12 cellular contexts compared by ENCODE assay signal in the genomic region with DNA sequence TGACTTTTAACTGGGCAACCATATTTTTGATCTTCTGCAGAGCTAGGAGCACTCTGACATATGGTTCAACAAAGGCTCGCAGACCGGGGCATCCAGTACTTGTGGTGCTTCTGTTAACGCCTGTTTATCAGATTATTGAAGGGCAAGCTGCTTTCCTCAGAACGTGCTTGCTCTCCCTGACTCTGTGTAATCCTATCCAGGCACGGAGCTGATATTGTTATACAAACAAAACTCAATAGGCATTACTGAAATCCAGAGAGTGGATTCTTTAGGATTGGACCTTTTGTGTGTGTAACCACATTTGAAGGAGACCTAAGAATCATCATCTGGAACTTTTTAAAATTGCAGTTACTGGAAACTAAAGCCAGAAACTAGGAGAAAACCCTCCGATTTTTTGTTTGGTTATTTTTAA.
DNase-seq lines count a peak whose midpoint lies in the region; ATAC-seq, FAIRE-seq and TF ChIP-seq lines count a peak whose summit lies in the region.
"Had no signal": no experiment of that assay in that cellular context is flagged by ENCODE, and none has a peak within 500 bp of the region (broad histone marks: within the 10 kb centered on the region; RNA-seq: fewer than 3 reads in every experiment).

No MANE protein-coding gene starts in this region.

- H3K36me3 Mint-ChIP-seq in activated CD4-positive, alpha-beta T cell treated with anti-CD3 and anti-CD28 coated beads, Interleukin-2, amount 10 ng/mL, durations not matched to agents 24 days and 14 days (ENCODE audit: low read depth), result no peaks in the 10 kb centered on the region

- H3K27me3 ChIP-seq in pancreas, result no peaks in the 10 kb centered on the region

- H3K9me3 Mint-ChIP-seq in activated CD4-positive, alpha-beta T cell treated with anti-CD3 and anti-CD28 coated beads, Interleukin-2, amount 10 ng/mL, durations not matched to agents 24 days and 14 days, result no peaks in the 10 kb centered on the region
- H3K9me3 Mint-ChIP-seq: activated T-helper 2 cell treated with anti-CD3 and anti-CD28 coated beads, Interferon-gamma antibody, Interleukin-2, Interleukin-4, amounts not matched to agents 10 μg/mL and 5 μg/mL and 100 μg/mL, durations not matched to agents 14 hours and 24 hours and 36 hours had no signal

- H3K4me1 ChIP-seq in pancreas, result peaks cover 0 to 28% (median 11%) of the 10 kb centered on the region in 3 donors

- intact Hi-C loops in pancreas (cut with DNase I), result no loop called here
- intact Hi-C loops in activated CD4-positive, alpha-beta T cell treated with anti-CD3 and anti-CD28 coated beads, Interleukin-2, amount 10 ng/mL, durations not matched to agents 24 days and 14 days (cut with micrococcal nuclease), result no loop called here

- FAIRE-seq in D721Med (lab: Jason Lieb, UNC), result peak; percentile 95
- FAIRE-seq in pancreas (lab: Jason Lieb, UNC), result peak; percentile 41

- H3K4me1 Mint-ChIP-seq in activated CD4-positive, alpha-beta T cell treated with anti-CD3 and anti-CD28 coated beads, Interleukin-2, amount 10 ng/mL, durations not matched to agents 24 days and 14 days, result no peaks in the 10 kb centered on the region
- H3K4me1 Mint-ChIP-seq: T-helper 17 cell had no signal

- no peaks in the 10 kb centered on the region for H3K36me3 ChIP-seq in pancreas

- 28% methylated on average over 6 of the region's 6 CpGs for WGBS in pancreas, 2 donors

- no peaks in the 10 kb centered on the region for H3K9me3 ChIP-seq in pancreas

- ATAC-seq in pancreas, result peak; percentile 36 to 71 (median 44)
- ATAC-seq: T-helper 17 cell had no signal

- DNase-seq in D721Med (ENCODE audit: insufficient read length, low spot score) (no peak), NCI-H446 treated with DMSO at 0.1 percent for 48 hours (lab: John Stamatoyannopoulos, UW) (peak; percentile 24), fibroblast of mammary gland (ENCODE audit: low read depth) (peak; percentile 50), pancreas (no peak), coronary artery (ENCODE audit: low spot score) (no peak), DMS53 treated with DMSO at 0.1 percent for 48 hours (lab: John Stamatoyannopoulos, UW; ENCODE audit: unreplicated experiment) (no peak)
- no peak for DNase-seq in stimulated activated naive CD4-positive, alpha-beta T cell (lab: John Stamatoyannopoulos, UW)
- no peak for DNase-seq in activated CD4-positive, alpha-beta T cell treated with anti-CD3 and anti-CD28 coated beads, Interleukin-2, amount 10 ng/mL, durations not matched to agents 24 days and 14 days
- DNase-seq: stimulated activated CD8-positive, alpha-beta memory T cell treated with anti-CD3 and anti-CD28 coated beads, Interleukin-4, amount 100 ng/mL, for 48 hours; T-helper 17 cell had no signal

- no peak overlapping the region for H3K27ac Mint-ChIP-seq in activated CD4-positive, alpha-beta T cell treated with anti-CD3 and anti-CD28 coated beads, Interleukin-2, amount 10 ng/mL, durations not matched to agents 24 days and 14 days
- H3K27ac Mint-ChIP-seq: activated T-helper 2 cell treated with anti-CD3 and anti-CD28 coated beads, Interferon-gamma antibody, Interleukin-2, Interleukin-4, amounts not matched to agents 10 μg/mL and 5 μg/mL and 100 μg/mL, durations not matched to agents 14 hours and 24 hours and 36 hours; T-helper 17 cell had no signal

- H3K4me3 Mint-ChIP-seq in activated CD4-positive, alpha-beta T cell treated with anti-CD3 and anti-CD28 coated beads, Interleukin-2, amount 10 ng/mL, durations not matched to agents 24 days and 14 days, result no peak overlapping the region
- H3K4me3 Mint-ChIP-seq: T-helper 17 cell had no signal

- H3K27ac ChIP-seq in pancreas, result no peak overlapping the region
- H3K27ac ChIP-seq in coronary artery, result peak overlapping the region in 1 of 2 donors; percentile 74
- H3K27ac ChIP-seq: epithelial cell of prostate had no signal

- peaks cover 2% of the 10 kb centered on the region for H3K27me3 Mint-ChIP-seq in activated CD4-positive, alpha-beta T cell treated with anti-CD3 and anti-CD28 coated beads, Interleukin-2, amount 10 ng/mL, durations not matched to agents 24 days and 14 days
- H3K27me3 Mint-ChIP-seq: T-helper 17 cell had no signal

- TF ChIP-seq CTCF in D721Med (IDR thresholded peaks at IDR 0.05; ENCODE audit: insufficient read depth, missing control alignments) (no peak), fibroblast of mammary gland (conservative IDR thresholded peaks at IDR 0.05; ENCODE audit: control insufficient read depth, insufficient read depth, low read depth, low read length) (no peak), pancreas (IDR thresholded peaks at IDR 0.05) (no peak), coronary artery (IDR thresholded peaks at IDR 0.05) (no peak)

- no peak overlapping the region for H3K4me3 ChIP-seq in fibroblast of mammary gland (ENCODE audit: control insufficient read depth, low read depth, low read length)
- H3K4me3 ChIP-seq in pancreas, result no peak overlapping the region
- no peak overlapping the region for H3K4me3 ChIP-seq in coronary artery

Comparison
In these comparisons a context has a peak if more than half of its experiments do, and no peak if none do; other contexts are left out.
1. DNase-seq: peak in NCI-H446 treated with DMSO at 0.1 percent for 48 hours (single experiment) and fibroblast of mammary gland (single experiment); none in D721Med (single experiment), pancreas (0 of 6), stimulated activated naive CD4-positive, alpha-beta T cell (0 of 6), activated CD4-positive, alpha-beta T cell treated with anti-CD3 and anti-CD28 coated beads, Interleukin-2, amount 10 ng/mL, durations not matched to agents 24 days and 14 days (single experiment), coronary artery (single experiment) and DMS53 treated with DMSO at 0.1 percent for 48 hours (single experiment).